ENCODE assay signal across 2 cellular contexts in genomic region chr7:111042842-111043241, GRCh38.
TF ChIP-seq lines count a peak whose summit lies in the region.

No MANE protein-coding gene starts in this region.

TF ChIP-seq in A549, 52 proteins besides CTCF, POLR2A, EP300 and RAD21:
- TF ChIP-seq, protein P1, sequence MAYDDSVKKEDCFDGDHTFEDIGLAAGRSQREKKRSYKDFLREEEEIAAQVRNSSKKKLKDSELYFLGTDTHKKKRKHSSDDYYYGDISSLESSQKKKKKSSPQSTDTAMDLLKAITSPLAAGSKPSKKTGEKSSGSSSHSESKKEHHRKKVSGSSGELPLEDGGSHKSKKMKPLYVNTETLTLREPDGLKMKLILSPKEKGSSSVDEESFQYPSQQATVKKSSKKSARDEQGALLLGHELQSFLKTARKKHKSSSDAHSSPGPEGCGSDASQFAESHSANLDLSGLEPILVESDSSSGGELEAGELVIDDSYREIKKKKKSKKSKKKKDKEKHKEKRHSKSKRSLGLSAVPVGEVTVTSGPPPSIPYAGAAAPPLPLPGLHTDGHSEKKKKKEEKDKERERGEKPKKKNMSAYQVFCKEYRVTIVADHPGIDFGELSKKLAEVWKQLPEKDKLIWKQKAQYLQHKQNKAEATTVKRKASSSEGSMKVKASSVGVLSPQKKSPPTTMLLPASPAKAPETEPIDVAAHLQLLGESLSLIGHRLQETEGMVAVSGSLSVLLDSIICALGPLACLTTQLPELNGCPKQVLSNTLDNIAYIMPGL (CRISPR knock-in tag; IDR thresholded peaks at IDR 0.05; ENCODE audit: borderline replicate concordance) = no peak
- TF ChIP-seq MAFK (IDR thresholded peaks at IDR 0.05; ENCODE audit: partially characterized antibody) = peak; percentile 51

TF ChIP-seq in K562, 482 proteins besides CTCF, POLR2A, EP300 and RAD21 (continued from another document):
- no peak for TF ChIP-seq GABPB1 (CRISPR knock-in tag; IDR thresholded peaks at IDR 0.05)
- TF ChIP-seq IRF9 (tag; IDR thresholded peaks at IDR 0.05) = no peak
- peak; percentile 69 for TF ChIP-seq ZNF316 (IDR thresholded peaks at IDR 0.05)
